9 cellular contexts compared by ENCODE assay signal in the genomic region with DNA sequence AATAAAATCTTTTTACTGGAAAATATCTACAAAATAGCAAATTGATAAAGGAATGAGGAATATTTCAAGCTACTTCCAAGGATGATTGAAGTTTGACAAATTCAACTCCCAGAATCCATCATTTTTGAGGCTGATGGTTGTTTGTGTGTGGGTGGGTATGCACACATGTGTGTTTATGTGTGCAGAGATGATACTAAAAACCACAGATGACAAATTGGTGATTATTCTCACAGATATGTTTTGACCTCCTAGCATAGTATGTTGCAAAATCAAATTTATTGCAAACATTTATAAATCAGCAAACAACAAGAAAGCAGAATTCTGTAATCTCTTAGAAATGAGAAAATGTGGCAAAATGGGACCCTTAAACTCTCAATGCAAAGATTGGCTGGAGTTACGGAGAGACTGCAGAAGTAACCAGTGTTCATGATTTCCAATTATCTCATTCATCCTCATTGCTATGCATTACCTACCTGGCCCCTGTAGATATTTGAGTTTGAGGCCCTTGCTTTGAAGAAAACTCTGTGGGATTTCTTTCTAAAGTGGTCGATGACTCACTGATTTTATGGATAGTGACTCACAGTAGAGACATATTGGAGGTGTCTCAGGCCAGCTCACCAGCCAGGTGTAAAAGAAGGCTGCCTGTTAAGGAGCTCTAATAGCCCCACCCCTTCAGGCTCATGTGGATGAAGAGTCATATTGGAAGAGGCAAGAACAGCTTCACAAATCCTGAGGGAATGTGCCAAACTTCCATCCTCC. TPM values are rescaled to one million over a fixed set of nuclear protein-coding genes. Genes with fewer than 3 reads are reported as not detected.
A peak's percentile ranks its signal among the peaks of the same experiment; 100 is the strongest.
DNase-seq lines count a peak whose midpoint lies in the region; ATAC-seq and TF ChIP-seq lines count a peak whose summit lies in the region.
"Had no signal": no experiment of that assay in that cellular context is flagged by ENCODE, and none has a peak within 500 bp of the region (broad histone marks: within the 10 kb centered on the region; RNA-seq: fewer than 3 reads in every experiment).

No MANE protein-coding gene starts in this region.

- H3K36me3 ChIP-seq in kidney epithelial cell (ENCODE audit: control insufficient read depth, insufficient read depth, low read length) (no peaks in the 10 kb centered on the region), thyroid gland (no peaks in the 10 kb centered on the region)

- DNase-seq in NOMO-1 treated with DMSO at 0.1 percent for 48 hours (lab: John Stamatoyannopoulos, UW; ENCODE audit: unreplicated experiment): peak; percentile 2
- DNase-seq in NOMO-1 treated with dmso at 0.1 percent for 144 hours (lab: John Stamatoyannopoulos, UW; ENCODE audit: unreplicated experiment): no peak
- peak; percentile 23 for DNase-seq in activated CD8-positive, alpha-beta memory T cell treated with anti-CD3 and anti-CD28 coated beads, Interleukin-2, amount 50 U/mL, for 4 hours
- DNase-seq in kidney epithelial cell (ENCODE audit: low read depth): peak; percentile 98
- DNase-seq in thyroid gland: peak; percentile 17 to 18
- DNase-seq in NCI-H1105 treated with DMSO at 0.1 percent for 48 hours (lab: John Stamatoyannopoulos, UW): no peak
- DNase-seq in NCI-H1930 (lab: John Stamatoyannopoulos, UW): no peak

- TF ChIP-seq CTCF in kidney epithelial cell (IDR thresholded peaks at IDR 0.05; ENCODE audit: insufficient read depth, low read length, poor library complexity, severe bottlenecking): no peak
- TF ChIP-seq CTCF in thyroid gland (IDR thresholded peaks at IDR 0.05): no peak

- H3K4me3 ChIP-seq in kidney epithelial cell (ENCODE audit: low read depth, low read length) (no peak overlapping the region), thyroid gland (replicated peaks in 1 of 3) (no peak overlapping the region)

- peaks cover 7 to 14% of the 10 kb centered on the region in 2 donors for H3K4me1 ChIP-seq in thyroid gland

- intact Hi-C loops in thyroid gland (cut with DNase I): no loop called here

- ATAC-seq in GM21576 (IDR thresholded peaks at IDR 0.05; ENCODE audit: unreplicated experiment): no peak

- no peak for TF ChIP-seq POLR2A in thyroid gland (IDR thresholded peaks at IDR 0.05)

- H3K27me3 ChIP-seq in kidney epithelial cell (ENCODE audit: control insufficient read depth, insufficient read depth, low read length) (no peaks in the 10 kb centered on the region), thyroid gland (no peaks in the 10 kb centered on the region)

- no peak overlapping the region for H3K27ac ChIP-seq in thyroid gland

- H3K9me3 ChIP-seq in thyroid gland: no peaks in the 10 kb centered on the region

- WGBS in thyroid gland, 2 donors: 90% methylated on average over 2 of the region's 2 CpGs

RNA-seq across cellular contexts. Expression of a gene that starts 44.6 kb away (rescaled TPM):
- total RNA-seq in kidney epithelial cell: not detected in 2 replicates
- total RNA-seq in thyroid gland: under 1 TPM in 2 of 4 donors, not detected in 2; 0.11 to 0.13 TPM
- total RNA-seq: B cell had no signal

Comparison
In these comparisons a context has a peak if more than half of its experiments do, and no peak if none do; other contexts are left out.
1. DNase-seq: peak in NOMO-1 treated with DMSO at 0.1 percent for 48 hours (single experiment), activated CD8-positive, alpha-beta memory T cell treated with anti-CD3 and anti-CD28 coated beads, Interleukin-2, amount 50 U/mL, for 4 hours (single experiment), kidney epithelial cell (single experiment) and thyroid gland (2 of 2); none in NOMO-1 treated with dmso at 0.1 percent for 144 hours (single experiment), NCI-H1105 treated with DMSO at 0.1 percent for 48 hours (single experiment) and NCI-H1930 (0 of 2).